2 cellular contexts compared by ENCODE assay signal in genomic region chr19:44415553-44415952, GRCh38. TPM values are rescaled to one million over a fixed set of nuclear protein-coding genes. Genes with fewer than 3 reads are reported as not detected.
"Had no signal": no experiment of that assay in that cellular context is flagged by ENCODE, and none has a peak within 500 bp of the region (broad histone marks: within the 10 kb centered on the region; RNA-seq: fewer than 3 reads in every experiment).

No MANE protein-coding gene starts in this region.

RNA-seq across cellular contexts. Expression of gene ZNF112, which starts 59.1 kb away (rescaled TPM):
- polyA plus RNA-seq: immature natural killer cell; naive thymus-derived CD4-positive, alpha-beta T cell had no signal
